23 cellular contexts compared by ENCODE assay signal in the genomic region with DNA sequence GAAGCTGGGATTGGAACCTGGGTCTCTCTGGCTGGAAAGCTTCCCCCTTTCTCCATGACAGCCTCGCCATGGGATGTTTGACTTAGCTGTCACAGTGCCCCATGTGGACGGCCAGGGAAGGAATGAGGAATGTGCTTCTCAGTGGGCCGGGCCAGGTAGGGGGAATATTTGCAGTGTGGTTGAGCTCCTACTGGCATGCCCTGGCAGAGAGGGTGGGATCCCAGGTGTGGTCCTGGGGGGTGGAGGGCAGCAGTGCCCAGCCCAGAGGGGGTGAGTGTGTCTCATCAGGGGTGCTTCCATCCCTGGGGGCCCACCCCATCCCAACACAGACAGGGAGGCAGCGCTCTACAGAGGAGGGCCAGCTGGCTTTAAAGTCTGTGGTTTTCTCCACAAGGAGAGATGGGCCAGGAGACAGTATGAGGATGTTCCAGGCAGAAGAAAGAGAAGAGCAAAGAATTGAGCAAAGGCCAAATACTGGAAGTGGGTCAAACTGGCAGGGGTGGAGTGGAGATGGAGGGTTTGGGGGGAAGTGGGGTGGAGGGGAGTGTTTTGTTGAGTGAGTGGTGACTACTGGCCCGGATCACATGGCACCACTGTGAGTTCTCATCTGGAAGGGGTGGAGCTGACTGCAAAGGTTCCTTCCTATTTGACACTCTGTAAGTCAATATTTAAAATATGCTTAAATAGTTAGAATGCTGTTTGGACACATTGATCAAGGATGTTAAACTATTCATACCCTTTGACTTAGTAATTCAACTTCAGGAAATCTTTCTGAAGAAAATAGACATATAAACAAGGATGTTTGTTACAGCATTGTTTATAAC.
A peak's percentile ranks its signal among the peaks of the same experiment; 100 is the strongest.
DNase-seq lines count a peak whose midpoint lies in the region; ATAC-seq, FAIRE-seq and TF ChIP-seq lines count a peak whose summit lies in the region.
"Had no signal": no experiment of that assay in that cellular context is flagged by ENCODE, and none has a peak within 500 bp of the region (broad histone marks: within the 10 kb centered on the region; RNA-seq: fewer than 3 reads in every experiment).

No MANE protein-coding gene starts in this region.

- H3K4me1 ChIP-seq in A673 (ENCODE audit: insufficient read depth, low read length, poor library complexity, severe bottlenecking) (peaks cover 13% of the 10 kb centered on the region), GM23338 (ENCODE audit: insufficient read depth) (peaks cover 9% of the 10 kb centered on the region), K562 (replicated peaks in 1 of 2; ENCODE audit: control insufficient read depth in 2 of 2, insufficient read depth in 2 of 2, low read length in 2 of 2) (no peaks in the 10 kb centered on the region), mesendoderm (ENCODE audit: control insufficient read depth, low read depth, low read length) (peaks cover 2% of the 10 kb centered on the region)
- H3K4me1 ChIP-seq: right atrium auricular region, tibial nerve had no signal

- H3K9ac ChIP-seq in K562 (ENCODE audit: insufficient read depth in 1 of 2, low read depth in 2 of 2, low read length in 2 of 2): no peak overlapping the region; a peak in 1 of 4 replicates
- H3K9ac ChIP-seq in mesendoderm (ENCODE audit: low read length): no peak overlapping the region

- H4K8ac ChIP-seq in mesendoderm (ENCODE audit: low read depth, low read length): no peak overlapping the region

- no peaks in the 10 kb centered on the region for H3K9me3 Mint-ChIP-seq in GM23338
- H3K9me3 Mint-ChIP-seq: activated naive CD4-positive, alpha-beta T cell treated with anti-CD3 and anti-CD28 coated beads, Interleukin-2, amount 50 U/mL, for 72 hours; T-helper 2 cell treated with Interferon-gamma antibody and Interleukin-4, amounts not matched to agents 5 μg/mL and 100 μg/mL, for 36 hours had no signal

- BruUV-seq in A673 (replicated peaks; lab: Mats Ljungman, UMichigan): no TSS peak
- BruUV-seq in K562 (replicated peaks; lab: Mats Ljungman, UMichigan): no TSS peak

- no peak for TF ChIP-seq EP300 in K562 (IDR thresholded peaks at IDR 0.05; ENCODE audit: low read length)

- H3K27me3 Mint-ChIP-seq in GM23338 (ENCODE audit: insufficient read depth, low read depth, poor library complexity): peaks cover 8% of the 10 kb centered on the region
- H3K27me3 Mint-ChIP-seq: activated CD4-positive, alpha-beta T cell treated with anti-CD3 and anti-CD28 coated beads for 36 hours had no signal

- H3K9me3 ChIP-seq in A673 (ENCODE audit: low read depth, low read length, poor library complexity, severe bottlenecking) (no peaks in the 10 kb centered on the region), K562 (replicated peaks; ENCODE audit: control insufficient read depth, insufficient read depth, low read depth, low read length) (no peaks in the 10 kb centered on the region)
- H3K9me3 ChIP-seq: right atrium auricular region, tibial nerve had no signal

- no peaks in the 10 kb centered on the region for H3K9me1 ChIP-seq in K562 (ENCODE audit: control insufficient read depth, insufficient read depth, low read length)

- no peak overlapping the region for H2BK120ac ChIP-seq in mesendoderm (ENCODE audit: low read depth, low read length)

- H3K79me2 ChIP-seq in GM23338 (replicated peaks; ENCODE audit: insufficient read depth) (no peaks in the 10 kb centered on the region), K562 (ENCODE audit: control insufficient read depth, insufficient read depth, low read length) (no peaks in the 10 kb centered on the region), mesendoderm (ENCODE audit: control insufficient read depth, insufficient read depth, low read length) (no peaks in the 10 kb centered on the region)

- peaks cover 38% of the 10 kb centered on the region for H3K4me1 Mint-ChIP-seq in GM23338
- H3K4me1 Mint-ChIP-seq: activated CD4-positive, alpha-beta T cell treated with anti-CD3 and anti-CD28 coated beads for 36 hours had no signal

- H3K4me3 ChIP-seq in A673 (ENCODE audit: low read depth, low read length, poor library complexity, severe bottlenecking): no peak overlapping the region
- H3K4me3 ChIP-seq in GM23338: no peak overlapping the region
- H3K4me3 ChIP-seq in K562: no peak overlapping the region
- no peak overlapping the region for H3K4me3 ChIP-seq in mesendoderm (ENCODE audit: low read length)
- H3K4me3 ChIP-seq: lung, right atrium auricular region, tibial nerve had no signal

- intact Hi-C loops in A673 (cut with micrococcal nuclease; ENCODE audit: unreplicated experiment): no loop called here
- intact Hi-C loops in K562 (cut with micrococcal nuclease): no loop called here

- ATAC-seq in GM23338 (peak; percentile 94), K562 (peak; percentile 78)
- ATAC-seq in stimulated activated naive CD8-positive, alpha-beta T cell treated with anti-CD3 and anti-CD28 coated beads, Interleukin-15, Interleukin-2, amounts not matched to agents 100 U/mL and 50 U/mL, for 24 hours: no peak
- ATAC-seq: activated CD4-positive, alpha-beta T cell treated with anti-CD3 and anti-CD28 coated beads for 36 hours; activated naive CD4-positive, alpha-beta T cell treated with anti-CD3 and anti-CD28 coated beads, Interleukin-2, amount 50 U/mL, for 72 hours had no signal

- CTCF ChIA-PET in A673 (lab: Charles Lee) (no interaction called here), K562 (lab: Yijun Ruan, JAX; ENCODE audit: low intra/inter-chr PET ratio) (no interaction called here)

- H2BK15ac ChIP-seq in mesendoderm (replicated peaks; ENCODE audit: low read depth): no peak overlapping the region

- H2AK5ac ChIP-seq in mesendoderm (ENCODE audit: low read length): no peak overlapping the region

- H3K36me3 ChIP-seq in A673 (ENCODE audit: insufficient read depth, low read length, poor library complexity, severe bottlenecking) (no peaks in the 10 kb centered on the region), GM23338 (ENCODE audit: insufficient read depth) (no peaks in the 10 kb centered on the region), K562 (ENCODE audit: control insufficient read depth, insufficient read depth, low read length) (no peaks in the 10 kb centered on the region), mesendoderm (ENCODE audit: control insufficient read depth, insufficient read depth, low read length) (no peaks in the 10 kb centered on the region)
- H3K36me3 ChIP-seq: right atrium auricular region, tibial nerve had no signal

- H3K36me3 Mint-ChIP-seq in GM23338 (ENCODE audit: low read depth): no peaks in the 10 kb centered on the region
- H3K36me3 Mint-ChIP-seq: activated naive CD4-positive, alpha-beta T cell treated with anti-CD3 and anti-CD28 coated beads, Interleukin-2, amount 50 U/mL, for 72 hours had no signal

- TF ChIP-seq POLR2A in K562 (conservative IDR thresholded peaks at IDR 0.05): no peak

- TF ChIP-seq CTCF in A673 (conservative IDR thresholded peaks at IDR 0.05; ENCODE audit: low read depth, low read length) (peak; percentile 58), GM23338 (conservative IDR thresholded peaks at IDR 0.05; ENCODE audit: low read depth in 2 of 2) (peak; percentile 64 to 87), K562 (IDR thresholded peaks at IDR 0.05 in 2 of 3, conservative IDR thresholded peaks at IDR 0.05 in 1 of 3; ENCODE audit: insufficient read depth in 2 of 3, low read depth in 1 of 3, low read length in 3 of 3) (peak in 2 of 3 experiments; percentile 25 to 26; a peak in 1 of 6 replicates)

- no peak overlapping the region for H3K18ac ChIP-seq in mesendoderm (ENCODE audit: low read length)

- H3K27me3 ChIP-seq in A673 (replicated peaks; ENCODE audit: insufficient read depth, low read depth, low read length, poor library complexity) (no peaks in the 10 kb centered on the region), GM23338 (ENCODE audit: insufficient read depth) (no peaks in the 10 kb centered on the region), K562 (ENCODE audit: control insufficient read depth in 2 of 2, insufficient read depth in 2 of 2, low read length in 2 of 2) (peaks cover 5 to 26% of the 10 kb centered on the region in 2 experiments; a peak in 3 of 5 replicates), mesendoderm (ENCODE audit: insufficient read depth, low read length, poor library complexity) (no peaks in the 10 kb centered on the region)
- H3K27me3 ChIP-seq: right atrium auricular region, tibial nerve had no signal

- H3K4me3 Mint-ChIP-seq in GM23338: no peak overlapping the region
- H3K4me3 Mint-ChIP-seq: activated CD4-positive, alpha-beta T cell treated with anti-CD3 and anti-CD28 coated beads for 36 hours; T-helper 2 cell treated with Interferon-gamma antibody and Interleukin-4, amounts not matched to agents 5 μg/mL and 100 μg/mL, for 36 hours had no signal

- H3K56ac ChIP-seq in mesendoderm (ENCODE audit: low read length): peak overlapping the region; percentile 47

- no peak overlapping the region for H4K5ac ChIP-seq in mesendoderm (ENCODE audit: low read length)

- no peaks in the 10 kb centered on the region for H3F3A ChIP-seq in GM23338 (replicated peaks; ENCODE audit: low read depth)

- DNase-seq in A673 (ENCODE audit: low spot score) (peak; percentile 28), GM23338 (ENCODE audit: low spot score) (peak; percentile 83), K562 (ENCODE audit: extremely low read depth in 1 of 4, low spot score in 3 of 4) (peak; percentile 7 to 17 (median 15)), mesendoderm (peak; percentile 78), NCI-H1092 treated with DMSO at 0.1 percent for 48 hours (lab: John Stamatoyannopoulos, UW) (no peak), EL (no peak)
- no peak for DNase-seq in effector CD8-positive, alpha-beta T cell (lab: John Stamatoyannopoulos, UW)
- no peak for DNase-seq in stimulated activated naive CD8-positive, alpha-beta T cell treated with anti-CD3 and anti-CD28 coated beads, Interleukin-15, Interleukin-2, amounts not matched to agents 100 U/mL and 50 U/mL, for 24 hours
- DNase-seq: activated CD4-positive, alpha-beta T cell treated with anti-CD3 and anti-CD28 coated beads for 36 hours; activated CD8-positive, alpha-beta memory T cell treated with anti-CD3 and anti-CD28 coated beads, Interleukin-2, amount 50 U/mL, for 48 hours; DND-41; Karpas-422; NCI-H2081 treated with DMSO at 0.1 percent for 48 hours; NCI-H774; stimulated activated CD4-positive, alpha-beta T cell treated with anti-CD3 and anti-CD28 coated beads, Interleukin-2, amount 100 ng/mL, for 48 hours; stimulated activated CD8-positive, alpha-beta memory T cell treated with anti-CD3 and anti-CD28 coated beads, Interleukin-4, amount 100 ng/mL, for 48 hours had no signal

- H3K9me2 ChIP-seq in GM23338 (ENCODE audit: insufficient read depth): no peaks in the 10 kb centered on the region

- H3K27ac ChIP-seq in A673 (ENCODE audit: low read depth, low read length, poor library complexity, severe bottlenecking): no peak overlapping the region
- H3K27ac ChIP-seq in GM23338 (ENCODE audit: low read depth): no peak overlapping the region
- H3K27ac ChIP-seq in K562 (ENCODE audit: extremely low read depth, low read depth, low read length): no peak overlapping the region
- H3K27ac ChIP-seq in mesendoderm (ENCODE audit: low read depth, low read length): no peak overlapping the region
- H3K27ac ChIP-seq: HL-60, right atrium auricular region, tibial nerve had no signal

- POLR2A ChIA-PET in A673 (lab: Charles Lee; ENCODE audit: low non-redundant PET): no interaction called here
- POLR2A ChIA-PET in K562 (lab: Yijun Ruan, JAX): no interaction called here

- H3K27ac Mint-ChIP-seq in GM23338: no peak overlapping the region
- H3K27ac Mint-ChIP-seq: activated CD4-positive, alpha-beta T cell treated with anti-CD3 and anti-CD28 coated beads for 36 hours; activated naive CD4-positive, alpha-beta T cell treated with anti-CD3 and anti-CD28 coated beads, Interleukin-2, amount 50 U/mL, for 72 hours; T-helper 2 cell treated with Interferon-gamma antibody and Interleukin-4, amounts not matched to agents 5 μg/mL and 100 μg/mL, for 36 hours had no signal

- H2BK5ac ChIP-seq in mesendoderm (ENCODE audit: low read length): no peak overlapping the region

- H4K20me1 ChIP-seq in GM23338 (replicated peaks; ENCODE audit: insufficient read depth) (no peaks in the 10 kb centered on the region), K562 (replicated peaks; ENCODE audit: control insufficient read depth, insufficient read depth, low read length) (no peaks in the 10 kb centered on the region)

- no peak for FAIRE-seq in K562 (lab: Jason Lieb, UNC)
- FAIRE-seq: GM12892 had no signal

- H3K23ac ChIP-seq in mesendoderm (ENCODE audit: low read length): no peak overlapping the region

- H2AFZ ChIP-seq in GM23338 (peak overlapping the region; percentile 78), K562 (ENCODE audit: low read depth, low read length) (no peak overlapping the region)

- no peak overlapping the region for H3K4ac ChIP-seq in mesendoderm (ENCODE audit: low read depth, low read length)

- H3K4me2 ChIP-seq in GM23338: no peak overlapping the region
- H3K4me2 ChIP-seq in K562 (ENCODE audit: insufficient read depth, low read length): no peak overlapping the region
- no peak overlapping the region for H3K4me2 ChIP-seq in mesendoderm (ENCODE audit: low read length)

- in situ Hi-C loops in K562 (cut with MboI): no loop called here

- no peak for TF ChIP-seq RAD21 in K562 (CRISPR knock-in tag; conservative IDR thresholded peaks at IDR 0.05 in 1 of 2, IDR thresholded peaks at IDR 0.05 in 1 of 2)

- WGBS in K562 (ENCODE audit: insufficient coverage, low coverage, missing lambda C conversion rate): 0% methylated on average over 5 of the region's 5 CpGs
- no CpG with 5 or more reads among the region's 5 CpGs for WGBS in mesendoderm (ENCODE audit: extremely low coverage, insufficient coverage, low lambda C conversion rate)

- no peaks in the 10 kb centered on the region for H3K79me1 ChIP-seq in mesendoderm (ENCODE audit: low read length)

Comparison
In these comparisons a context has a peak if more than half of its experiments do, and no peak if none do; other contexts are left out.
1. DNase-seq: peak in A673 (single experiment), GM23338 (single experiment), K562 (4 of 4) and mesendoderm (single experiment); none in effector CD8-positive, alpha-beta T cell (single experiment), NCI-H1092 treated with DMSO at 0.1 percent for 48 hours (single experiment), EL (single experiment) and stimulated activated naive CD8-positive, alpha-beta T cell treated with anti-CD3 and anti-CD28 coated beads, Interleukin-15, Interleukin-2, amounts not matched to agents 100 U/mL and 50 U/mL, for 24 hours (single experiment).
2. CTCF ChIP-seq: peak in every context shown above with its lines; median percentile 76 in GM23338; 58 in A673; 26 in K562.